ENCODE assay signal across 19 cellular contexts in the genomic region with DNA sequence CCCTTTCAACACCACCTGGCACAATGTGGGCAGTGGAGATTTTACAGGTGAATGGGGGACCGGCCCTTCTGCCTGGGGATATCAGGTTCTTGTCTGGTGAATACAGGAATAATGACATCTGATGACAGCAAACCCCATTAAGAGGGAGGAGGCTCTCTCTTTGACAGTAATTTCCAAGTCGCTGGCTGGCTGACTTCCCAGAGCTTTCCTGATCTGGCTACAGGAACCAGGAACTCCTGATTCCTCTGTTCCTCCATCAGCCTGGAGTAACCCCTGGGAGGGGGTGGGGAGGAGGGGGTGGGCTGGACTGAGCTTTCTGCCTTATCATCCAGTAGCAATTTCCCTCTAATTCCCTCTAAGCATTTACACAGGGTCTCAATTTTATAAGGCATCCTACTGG. TPM values are rescaled to one million over a fixed set of nuclear protein-coding genes. Genes with fewer than 3 reads are reported as not detected.
A peak's percentile ranks its signal among the peaks of the same experiment; 100 is the strongest.
DNase-seq lines count a peak whose midpoint lies in the region; ATAC-seq and TF ChIP-seq lines count a peak whose summit lies in the region.
"Had no signal": no experiment of that assay in that cellular context is flagged by ENCODE, and none has a peak within 500 bp of the region (broad histone marks: within the 10 kb centered on the region; RNA-seq: fewer than 3 reads in every experiment).

No MANE protein-coding gene starts in this region.

- H3K36me3 Mint-ChIP-seq in type B pancreatic cell, result no peaks in the 10 kb centered on the region

- H3K27ac ChIP-seq in subcutaneous abdominal adipose tissue (ENCODE audit: low read depth, low read length), result peak overlapping the region; percentile 60
- H3K27ac ChIP-seq: Peyer's patch had no signal

- intact Hi-C loops in left cardiac atrium (cut with DNase I), result no loop called here

- peak; percentile 24 for DNase-seq in NCI-H1436 (lab: John Stamatoyannopoulos, UW)
- no peak for DNase-seq in NCI-H1436 treated with DMSO at 0.1 percent for 48 hours (lab: John Stamatoyannopoulos, UW)
- DNase-seq in NCI-H2227 treated with DMSO at 0.1 percent for 48 hours (lab: John Stamatoyannopoulos, UW), result peak; percentile 69
- peak; percentile 72 for DNase-seq in left cardiac atrium
- no peak for DNase-seq in activated effector memory CD4-positive, alpha-beta T cell treated with Interleukin-2 at 50 U/mL for 16 hours
- DNase-seq in GM19240 (ENCODE audit: insufficient read length, low spot score), result no peak
- no peak for DNase-seq in type B pancreatic cell (ENCODE audit: extremely low spot score, unreplicated experiment)
- DNase-seq: activated CD4-positive, alpha-beta T cell treated with anti-CD3 and anti-CD28 coated beads, Interleukin-2, amount 10 ng/mL, durations not matched to agents 24 days and 14 days; activated naive CD8-positive, alpha-beta T cell treated with anti-CD3 and anti-CD28 coated beads, Interleukin-2, amount 50 U/mL, for 24 hours; activated T-cell treated with anti-CD3 and anti-CD28 coated beads, Interleukin-2, amount 50 U/mL, for 4 hours; HCEC 1CT; KBM-7; NCI-H446 treated with DMSO at 0.1 percent for 48 hours; Peyer's patch; T-helper 1 cell had no signal

- TF ChIP-seq CTCF in type B pancreatic cell (conservative IDR thresholded peaks at IDR 0.05), result no peak

- peaks cover 38% of the 10 kb centered on the region for H3K4me1 Mint-ChIP-seq in type B pancreatic cell (ENCODE audit: unreplicated experiment)

- H3K27me3 ChIP-seq in subcutaneous abdominal adipose tissue (ENCODE audit: control insufficient read depth in 5 of 5, insufficient read depth in 4 of 5, low read length in 5 of 5), result peaks cover 0 to 3% (median 0%) of the 10 kb centered on the region in 5 donors
- H3K27me3 ChIP-seq: Peyer's patch had no signal

- no peaks in the 10 kb centered on the region for H3K36me3 ChIP-seq in subcutaneous abdominal adipose tissue (ENCODE audit: control insufficient read depth in 5 of 5, insufficient read depth in 5 of 5, low read length in 5 of 5)
- H3K36me3 ChIP-seq: Peyer's patch had no signal

- H3K4me1 ChIP-seq in subcutaneous abdominal adipose tissue (ENCODE audit: control insufficient read depth in 5 of 5, insufficient read depth in 5 of 5, low read length in 5 of 5), result peaks cover 17 to 76% (median 57%) of the 10 kb centered on the region in 5 donors

- no peak for ATAC-seq in left cardiac atrium
- ATAC-seq: activated naive CD8-positive, alpha-beta T cell treated with anti-CD3 and anti-CD28 coated beads, Interleukin-2, amount 50 U/mL, for 24 hours; activated T-cell treated with anti-CD3 and anti-CD28 coated beads, Interleukin-2, amount 50 U/mL, for 4 hours had no signal

- no peaks in the 10 kb centered on the region for H3K27me3 Mint-ChIP-seq in type B pancreatic cell
- H3K27me3 Mint-ChIP-seq: activated naive CD8-positive, alpha-beta T cell treated with anti-CD3 and anti-CD28 coated beads, Interleukin-2, amount 50 U/mL, for 24 hours had no signal

- no peaks in the 10 kb centered on the region for H3K9me3 Mint-ChIP-seq in type B pancreatic cell
- H3K9me3 Mint-ChIP-seq: activated CD4-positive, alpha-beta T cell treated with anti-CD3 and anti-CD28 coated beads, Interleukin-2, amount 10 ng/mL, durations not matched to agents 24 days and 14 days; activated naive CD8-positive, alpha-beta T cell treated with anti-CD3 and anti-CD28 coated beads, Interleukin-2, amount 50 U/mL, for 24 hours; activated T-cell treated with anti-CD3 and anti-CD28 coated beads, Interleukin-2, amount 50 U/mL, for 4 hours had no signal

- H3K27ac Mint-ChIP-seq in type B pancreatic cell, result no peak overlapping the region
- H3K27ac Mint-ChIP-seq: activated CD4-positive, alpha-beta T cell treated with anti-CD3 and anti-CD28 coated beads, Interleukin-2, amount 10 ng/mL, durations not matched to agents 24 days and 14 days; activated naive CD8-positive, alpha-beta T cell treated with anti-CD3 and anti-CD28 coated beads, Interleukin-2, amount 50 U/mL, for 24 hours had no signal

- H3K4me3 ChIP-seq in subcutaneous abdominal adipose tissue (ENCODE audit: low read depth in 1 of 5, low read length in 5 of 5), result no peak overlapping the region
- H3K4me3 ChIP-seq: coronary artery, lung, Peyer's patch, skin epidermis had no signal

- no peak overlapping the region for H3K4me3 Mint-ChIP-seq in type B pancreatic cell
- H3K4me3 Mint-ChIP-seq: activated CD4-positive, alpha-beta T cell treated with anti-CD3 and anti-CD28 coated beads, Interleukin-2, amount 10 ng/mL, durations not matched to agents 24 days and 14 days; activated naive CD8-positive, alpha-beta T cell treated with anti-CD3 and anti-CD28 coated beads, Interleukin-2, amount 50 U/mL, for 24 hours; activated T-cell treated with anti-CD3 and anti-CD28 coated beads, Interleukin-2, amount 50 U/mL, for 4 hours had no signal

- H3K9me3 ChIP-seq in subcutaneous abdominal adipose tissue (ENCODE audit: control insufficient read depth in 5 of 5, low read length in 5 of 5), result no peaks in the 10 kb centered on the region
- H3K9me3 ChIP-seq: Peyer's patch had no signal

- H3K9ac ChIP-seq in subcutaneous abdominal adipose tissue (ENCODE audit: low read length in 5 of 5), result peak overlapping the region in 3 of 5 donors; percentile 5 to 61 (median 38)

RNA-seq across cellular contexts. Expression of a gene that starts 3.7 kb away (rescaled TPM):
- total RNA-seq in left cardiac atrium, result 10 to 100 TPM; 18.1 to 29.0 TPM
- total RNA-seq in type B pancreatic cell (ENCODE audit: low replicate concordance), result 35.0 and 35.5 TPM in 2 replicates

RNA-seq across cellular contexts. Expression of a gene that starts 22.0 kb away (rescaled TPM):
- total RNA-seq in left cardiac atrium (100 to 1,000 TPM; 203 to 294 TPM), type B pancreatic cell (ENCODE audit: low replicate concordance) (315 and 398 TPM in 2 replicates)

RNA-seq across cellular contexts. Expression of a gene that starts 34.2 kb away (rescaled TPM):
- total RNA-seq in left cardiac atrium, result 10 to 100 TPM; 66.1 to 70.7 TPM
- total RNA-seq in type B pancreatic cell (ENCODE audit: low replicate concordance), result 52.3 and 59.1 TPM in 2 replicates

RNA-seq across cellular contexts. Expression of a gene that starts 41.6 kb away (rescaled TPM):
- 10 to 100 TPM; 11.6 to 13.7 TPM for total RNA-seq in left cardiac atrium
- total RNA-seq in type B pancreatic cell (ENCODE audit: low replicate concordance), result 47.0 and 115 TPM in 2 replicates

Comparison
In these comparisons a context has a peak if more than half of its experiments do, and no peak if none do; other contexts are left out.
1. DNase-seq: peak in NCI-H1436 (single experiment), NCI-H2227 treated with DMSO at 0.1 percent for 48 hours (single experiment) and left cardiac atrium (single experiment); none in NCI-H1436 treated with DMSO at 0.1 percent for 48 hours (single experiment), activated effector memory CD4-positive, alpha-beta T cell treated with Interleukin-2 at 50 U/mL for 16 hours (single experiment), GM19240 (single experiment) and type B pancreatic cell (single experiment).